ENCODE assay signal across 8 cellular contexts in the genomic region with DNA sequence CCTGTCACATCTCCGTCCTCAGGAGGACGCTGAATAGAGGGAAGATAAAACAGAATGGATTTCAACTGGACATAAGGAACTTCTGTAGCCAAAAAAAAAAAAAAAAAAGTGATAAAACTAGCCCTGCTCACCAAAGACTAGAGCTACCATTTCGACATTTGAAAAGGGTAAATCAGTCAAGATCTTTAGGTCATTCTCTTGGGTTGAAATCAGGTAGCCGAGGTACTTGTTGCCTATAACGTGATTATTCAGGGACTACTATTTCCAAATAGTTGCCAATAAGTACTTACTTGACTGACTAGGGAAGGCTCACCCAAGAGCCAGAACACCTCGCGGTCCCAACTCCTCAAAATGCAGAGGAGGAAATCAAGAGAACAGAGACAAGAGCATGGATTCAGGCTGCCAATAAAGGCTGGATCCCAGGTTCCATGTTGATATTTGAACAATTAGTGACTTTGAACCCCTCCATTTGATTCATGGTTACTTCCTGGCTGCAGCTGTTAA. TPM values are rescaled to one million over a fixed set of nuclear protein-coding genes. Genes with fewer than 3 reads are reported as not detected.
DNase-seq lines count a peak whose midpoint lies in the region; ATAC-seq and TF ChIP-seq lines count a peak whose summit lies in the region.

No MANE protein-coding gene starts in this region.

- no peaks in the 10 kb centered on the region for H3K9me3 ChIP-seq in RWPE2 (ENCODE audit: severe bottlenecking)
- no peaks in the 10 kb centered on the region for H3K9me3 ChIP-seq in esophagus muscularis mucosa
- no peaks in the 10 kb centered on the region for H3K9me3 ChIP-seq in psoas muscle

- TF ChIP-seq POLR2A in esophagus muscularis mucosa (IDR thresholded peaks at IDR 0.05; ENCODE audit: low read depth) = no peak

- DNase-seq in G401 (ENCODE audit: low spot score) (peak; percentile 17), RWPE2 (ENCODE audit: low spot score) (no peak), esophagus muscularis mucosa (ENCODE audit: extremely low spot score) (no peak), psoas muscle (no peak), NCI-H82 (lab: John Stamatoyannopoulos, UW) (no peak)

- no peak for TF ChIP-seq CTCF in RWPE2 (IDR thresholded peaks at IDR 0.05; ENCODE audit: poor library complexity, severe bottlenecking)
- TF ChIP-seq CTCF in esophagus muscularis mucosa (IDR thresholded peaks at IDR 0.05) = no peak
- no peak for TF ChIP-seq CTCF in psoas muscle (IDR thresholded peaks at IDR 0.05)

- H3K4me3 ChIP-seq in RWPE2 (ENCODE audit: severe bottlenecking) = peak overlapping the region; percentile 100
- H3K4me3 ChIP-seq in esophagus muscularis mucosa = peak overlapping the region; percentile 71 to 99 (median 86)
- peak overlapping the region; percentile 85 for H3K4me3 ChIP-seq in psoas muscle

- intact Hi-C loops in esophagus muscularis mucosa (cut with DNase I) = loop anchor here (2.0 to 10.0 kb wide), 3 partner anchors 57 to 153 kb away; no protein-coding TSS in a partner anchor
- intact Hi-C loops in psoas muscle (cut with DNase I) = no loop called here

- in situ Hi-C loops in G401 (cut with HindIII; ENCODE audit: low sequenced_read_pairs) = no loop called here

- peaks cover 8% of the 10 kb centered on the region for H3K36me3 ChIP-seq in RWPE2 (ENCODE audit: low read depth)
- no peaks in the 10 kb centered on the region for H3K36me3 ChIP-seq in esophagus muscularis mucosa
- H3K36me3 ChIP-seq in psoas muscle (ENCODE audit: insufficient read depth in 1 of 2, low read depth in 1 of 2) = no peaks in the 10 kb centered on the region

- ATAC-seq in RWPE2 (ENCODE audit: low read depth) (no peak), psoas muscle (no peak), HG03135 (IDR thresholded peaks at IDR 0.05; ENCODE audit: unreplicated experiment) (no peak), HG02642 (IDR thresholded peaks at IDR 0.05; ENCODE audit: poor library complexity, unreplicated experiment) (no peak), GM21619 (IDR thresholded peaks at IDR 0.05; ENCODE audit: unreplicated experiment) (no peak)

- WGBS in esophagus muscularis mucosa = 54% methylated on average over 7 of the region's 7 CpGs
- 59 to 75% (median 71%) methylated on average over 7 of the region's 7 CpGs for WGBS in psoas muscle, 3 donors

- no peak for TF ChIP-seq EP300 in esophagus muscularis mucosa (IDR thresholded peaks at IDR 0.05)

- no peaks in the 10 kb centered on the region for H3K27me3 ChIP-seq in RWPE2 (ENCODE audit: insufficient read depth, poor library complexity, severe bottlenecking)
- no peaks in the 10 kb centered on the region for H3K27me3 ChIP-seq in esophagus muscularis mucosa
- H3K27me3 ChIP-seq in psoas muscle (ENCODE audit: insufficient read depth in 3 of 3, low read length in 2 of 3) = no peaks in the 10 kb centered on the region

- H3K4me1 ChIP-seq in RWPE2 (ENCODE audit: insufficient read depth, poor library complexity, severe bottlenecking) (no peaks in the 10 kb centered on the region), esophagus muscularis mucosa (peaks cover 45 to 65% (median 62%) of the 10 kb centered on the region in 4 donors), psoas muscle (peaks cover 42% of the 10 kb centered on the region)

- H3K27ac ChIP-seq in RWPE2 (ENCODE audit: poor library complexity, severe bottlenecking) (peak overlapping the region; percentile 91), esophagus muscularis mucosa (replicated peaks in 1 of 4) (peak overlapping the region; percentile 97 to 100 (median 100)), psoas muscle (peak overlapping the region; percentile 99)

RNA-seq across cellular contexts. Expression of a gene that starts 2.0 kb away (rescaled TPM):
- 127 and 156 TPM in 2 replicates for total RNA-seq in G401 (2014; rRNA removed; shearing (Covaris generic))
- 100 to 1,000 TPM in 3 of 4 donors, 10 to 100 TPM in 1; 98.5 to 187 (median 163) TPM for total RNA-seq in esophagus muscularis mucosa
- total RNA-seq in psoas muscle = 100 to 1,000 TPM in 3 of 4 donors, 10 to 100 TPM in 1; 98.0 to 191 (median 142) TPM
- polyA plus RNA-seq in psoas muscle = 100 to 1,000 TPM; 167 to 248 (median 176) TPM
